Comparison of ENCODE assay signal across 21 cellular contexts in the genomic region with DNA sequence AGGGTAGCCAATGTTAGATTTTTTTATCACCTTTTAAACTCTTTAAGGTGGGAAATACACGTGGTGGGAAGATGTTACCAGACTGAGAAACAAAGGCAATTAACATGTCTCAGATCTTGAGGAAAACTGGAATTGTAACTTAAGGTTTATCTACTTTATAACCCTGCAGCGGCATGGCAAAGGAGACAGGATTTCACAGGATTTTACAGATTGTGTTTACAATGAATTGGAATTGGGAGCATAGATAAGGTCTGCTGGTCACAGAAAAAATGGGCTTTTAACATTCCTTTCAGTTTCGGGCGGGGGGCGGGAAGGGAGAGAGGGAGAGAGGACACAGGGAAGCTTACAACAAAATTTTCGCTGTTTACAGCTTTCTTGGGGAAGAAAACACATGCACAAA.
"Had no signal": no experiment of that assay in that cellular context is flagged by ENCODE, and none has a peak within 500 bp of the region (broad histone marks: within the 10 kb centered on the region; RNA-seq: fewer than 3 reads in every experiment).

No MANE protein-coding gene starts in this region.

- H3K9me3 ChIP-seq: esophagus muscularis mucosa, heart left ventricle, left ventricle myocardium inferior had no signal

- H3K27ac ChIP-seq: esophagus muscularis mucosa, foreskin keratinocyte, heart left ventricle, left ventricle myocardium inferior, upper lobe of left lung had no signal

- H3K9me3 Mint-ChIP-seq: activated CD4-positive, alpha-beta memory T cell treated with anti-CD3 and anti-CD28 coated beads, Interleukin-2, amount 10 ng/mL, durations not matched to agents 7 days and 5 days; activated CD4-positive, alpha-beta T cell treated with anti-CD3 and anti-CD28 coated beads, Interleukin-2, amount 10 ng/mL, durations not matched to agents 7 days and 5 days; activated naive CD4-positive, alpha-beta T cell treated with anti-CD3 and anti-CD28 coated beads, Interleukin-2, amount 50 U/mL, for 24 hours; activated naive CD8-positive, alpha-beta T cell treated with anti-CD3 and anti-CD28 coated beads, Interleukin-2, amount 50 U/mL, for 24 hours; activated T-cell treated with anti-CD3 and anti-CD28 coated beads, Interleukin-2, amount 50 U/mL, for 4 hours; activated T-helper 17 cell treated with anti-CD3 and anti-CD28 coated beads, Interleukin-2, amount 50 U/mL, for 72 hours; stimulated activated naive CD8-positive, alpha-beta T cell treated with anti-CD3 and anti-CD28 coated beads, Interleukin-15, Interleukin-2, amounts not matched to agents 100 ng/mL and 50 ng/mL, for 24 hours had no signal

- H3K36me3 ChIP-seq: esophagus muscularis mucosa, heart left ventricle, left ventricle myocardium inferior, upper lobe of left lung had no signal

- H3K27me3 ChIP-seq: esophagus muscularis mucosa, foreskin keratinocyte, upper lobe of left lung had no signal

- H3K4me1 ChIP-seq: foreskin keratinocyte, heart left ventricle, left ventricle myocardium inferior, upper lobe of left lung had no signal

- H3K4me3 Mint-ChIP-seq: activated CD4-positive, alpha-beta memory T cell treated with anti-CD3 and anti-CD28 coated beads, Interleukin-2, amount 10 ng/mL, durations not matched to agents 7 days and 5 days; activated CD4-positive, alpha-beta T cell treated with anti-CD3 and anti-CD28 coated beads, Interleukin-2, amount 10 ng/mL, durations not matched to agents 7 days and 5 days; activated naive CD4-positive, alpha-beta T cell treated with anti-CD3 and anti-CD28 coated beads, Interleukin-2, amount 50 U/mL, for 24 hours; activated naive CD8-positive, alpha-beta T cell treated with anti-CD3 and anti-CD28 coated beads, Interleukin-2, amount 50 U/mL, for 24 hours; activated T-cell treated with anti-CD3 and anti-CD28 coated beads, Interleukin-2, amount 50 U/mL, for 4 hours; activated T-helper 17 cell treated with anti-CD3 and anti-CD28 coated beads, Interleukin-2, amount 50 U/mL, for 72 hours; stimulated activated naive CD8-positive, alpha-beta T cell treated with anti-CD3 and anti-CD28 coated beads, Interleukin-15, Interleukin-2, amounts not matched to agents 100 ng/mL and 50 ng/mL, for 24 hours had no signal

- H3K36me3 Mint-ChIP-seq: activated naive CD4-positive, alpha-beta T cell treated with anti-CD3 and anti-CD28 coated beads, Interleukin-2, amount 50 U/mL, for 24 hours had no signal

- H3K27me3 Mint-ChIP-seq: activated CD4-positive, alpha-beta memory T cell treated with anti-CD3 and anti-CD28 coated beads, Interleukin-2, amount 10 ng/mL, durations not matched to agents 7 days and 5 days; activated CD4-positive, alpha-beta T cell treated with anti-CD3 and anti-CD28 coated beads, Interleukin-2, amount 10 ng/mL, durations not matched to agents 7 days and 5 days; activated naive CD4-positive, alpha-beta T cell treated with anti-CD3 and anti-CD28 coated beads, Interleukin-2, amount 50 U/mL, for 24 hours; activated naive CD8-positive, alpha-beta T cell treated with anti-CD3 and anti-CD28 coated beads, Interleukin-2, amount 50 U/mL, for 24 hours; activated T-helper 17 cell treated with anti-CD3 and anti-CD28 coated beads, Interleukin-2, amount 50 U/mL, for 72 hours; stimulated activated naive CD8-positive, alpha-beta T cell treated with anti-CD3 and anti-CD28 coated beads, Interleukin-15, Interleukin-2, amounts not matched to agents 100 ng/mL and 50 ng/mL, for 24 hours had no signal

- ATAC-seq: activated naive CD8-positive, alpha-beta T cell treated with anti-CD3 and anti-CD28 coated beads, Interleukin-2, amount 50 U/mL, for 24 hours; activated T-cell treated with anti-CD3 and anti-CD28 coated beads, Interleukin-2, amount 50 U/mL, for 4 hours; activated T-helper 17 cell treated with anti-CD3 and anti-CD28 coated beads, Interleukin-2, amount 50 U/mL, for 72 hours; foreskin keratinocyte; heart left ventricle; right cardiac atrium had no signal

- DNase-seq: activated CD4-positive, alpha-beta memory T cell treated with anti-CD3 and anti-CD28 coated beads, Interleukin-2, amount 10 ng/mL, durations not matched to agents 7 days and 5 days; activated CD4-positive, alpha-beta T cell treated with anti-CD3 and anti-CD28 coated beads for 1 hour; activated CD4-positive, alpha-beta T cell treated with anti-CD3 and anti-CD28 coated beads, Interleukin-2, amount 10 ng/mL, durations not matched to agents 7 days and 5 days; activated gamma-delta T cell treated with Interleukin-2 at 50 U/mL for 16 hours; activated naive CD8-positive, alpha-beta T cell treated with anti-CD3 and anti-CD28 coated beads, Interleukin-2, amount 50 U/mL, for 24 hours; activated T-cell treated with anti-CD3 and anti-CD28 coated beads, Interleukin-2, amount 50 U/mL, for 4 hours; amygdala; caudate nucleus; cortex of kidney; foreskin keratinocyte; heart left ventricle; left ventricle myocardium inferior; stimulated activated CD4-positive, alpha-beta T cell treated with anti-CD3 and anti-CD28 coated beads, Interleukin-4, amount 100 ng/mL, for 1 hour; T-helper 2 cell; upper lobe of left lung had no signal

- H3K4me1 Mint-ChIP-seq: activated CD4-positive, alpha-beta memory T cell treated with anti-CD3 and anti-CD28 coated beads, Interleukin-2, amount 10 ng/mL, durations not matched to agents 7 days and 5 days; activated CD4-positive, alpha-beta T cell treated with anti-CD3 and anti-CD28 coated beads, Interleukin-2, amount 10 ng/mL, durations not matched to agents 7 days and 5 days; activated naive CD4-positive, alpha-beta T cell treated with anti-CD3 and anti-CD28 coated beads, Interleukin-2, amount 50 U/mL, for 24 hours; activated naive CD8-positive, alpha-beta T cell treated with anti-CD3 and anti-CD28 coated beads, Interleukin-2, amount 50 U/mL, for 24 hours; activated T-helper 17 cell treated with anti-CD3 and anti-CD28 coated beads, Interleukin-2, amount 50 U/mL, for 72 hours had no signal

- H3K27ac Mint-ChIP-seq: activated CD4-positive, alpha-beta memory T cell treated with anti-CD3 and anti-CD28 coated beads, Interleukin-2, amount 10 ng/mL, durations not matched to agents 7 days and 5 days; activated CD4-positive, alpha-beta T cell treated with anti-CD3 and anti-CD28 coated beads, Interleukin-2, amount 10 ng/mL, durations not matched to agents 7 days and 5 days; activated naive CD4-positive, alpha-beta T cell treated with anti-CD3 and anti-CD28 coated beads, Interleukin-2, amount 50 U/mL, for 24 hours; activated naive CD8-positive, alpha-beta T cell treated with anti-CD3 and anti-CD28 coated beads, Interleukin-2, amount 50 U/mL, for 24 hours; activated T-helper 17 cell treated with anti-CD3 and anti-CD28 coated beads, Interleukin-2, amount 50 U/mL, for 72 hours; stimulated activated naive CD8-positive, alpha-beta T cell treated with anti-CD3 and anti-CD28 coated beads, Interleukin-15, Interleukin-2, amounts not matched to agents 100 ng/mL and 50 ng/mL, for 24 hours had no signal

- H3K4me3 ChIP-seq: esophagus muscularis mucosa, heart left ventricle, left ventricle myocardium inferior, lung, upper lobe of left lung had no signal
